28 cellular contexts compared by ENCODE assay signal in the genomic region with DNA sequence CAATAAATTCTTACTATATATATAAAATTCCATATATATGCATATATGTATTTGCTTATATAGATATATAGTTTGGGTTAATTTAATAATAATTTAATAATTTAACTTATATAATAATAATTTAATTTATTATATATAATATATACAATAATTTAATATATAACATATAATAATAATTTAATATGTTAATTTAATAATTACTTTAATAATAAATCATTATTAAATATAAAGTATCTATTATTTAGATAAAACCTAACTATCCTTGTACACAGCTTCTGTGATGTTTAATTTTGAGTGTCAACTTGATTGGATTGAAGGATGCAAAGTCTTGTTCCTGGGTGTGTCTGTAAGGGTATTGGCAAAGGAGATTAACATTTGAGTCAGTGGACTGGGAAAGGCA. TPM values are rescaled to one million over a fixed set of nuclear protein-coding genes. Genes with fewer than 3 reads are reported as not detected.
"Had no signal": no experiment of that assay in that cellular context is flagged by ENCODE, and none has a peak within 500 bp of the region (broad histone marks: within the 10 kb centered on the region; RNA-seq: fewer than 3 reads in every experiment).

No MANE protein-coding gene starts in this region.

- H2AFZ ChIP-seq: PC-9 had no signal

- H3K27me3 ChIP-seq: body of pancreas had no signal

- H3K4me3 Mint-ChIP-seq: activated CD4-positive, alpha-beta T cell treated with anti-CD3 and anti-CD28 coated beads, Interleukin-2, amount 10 ng/mL, durations not matched to agents 24 days and 14 days; activated CD8-positive, alpha-beta memory T cell treated with anti-CD3 and anti-CD28 coated beads, Interleukin-2, amount 10 ng/mL, durations not matched to agents 7 days and 5 days; activated naive CD4-positive, alpha-beta T cell treated with anti-CD3 and anti-CD28 coated beads, Interleukin-2, amount 50 U/mL, for 24 hours; activated T-cell treated with anti-CD3 and anti-CD28 coated beads, Interleukin-2, amount 50 U/mL, for 24 hours; activated T-helper 1 cell treated with anti-CD3 and anti-CD28 coated beads, Interleukin-12 subunit alpha, Interleukin-12 subunit beta, Interleukin-2, Interleukin-4 antibody, amounts not matched to agents 30 ng/mL and 10 ng/mL and 1 ng/mL, durations not matched to agents 14 hours and 24 hours and 36 hours; IgD-negative memory B cell; T-helper 2 cell treated with Interferon-gamma antibody and Interleukin-4, amounts not matched to agents 5 μg/mL and 100 μg/mL, for 36 hours had no signal

- H3K4me1 ChIP-seq: body of pancreas had no signal

- H3K27ac Mint-ChIP-seq: activated CD4-positive, alpha-beta T cell treated with anti-CD3 and anti-CD28 coated beads, Interleukin-2, amount 10 ng/mL, durations not matched to agents 24 days and 14 days; activated CD8-positive, alpha-beta memory T cell treated with anti-CD3 and anti-CD28 coated beads, Interleukin-2, amount 10 ng/mL, durations not matched to agents 7 days and 5 days; activated naive CD4-positive, alpha-beta T cell treated with anti-CD3 and anti-CD28 coated beads, Interleukin-2, amount 50 U/mL, for 24 hours; activated T-cell treated with anti-CD3 and anti-CD28 coated beads, Interleukin-2, amount 50 U/mL, for 24 hours; activated T-helper 1 cell treated with anti-CD3 and anti-CD28 coated beads, Interleukin-12 subunit alpha, Interleukin-12 subunit beta, Interleukin-2, Interleukin-4 antibody, amounts not matched to agents 30 ng/mL and 10 ng/mL and 1 ng/mL, durations not matched to agents 14 hours and 24 hours and 36 hours; IgD-negative memory B cell; T-helper 2 cell treated with Interferon-gamma antibody and Interleukin-4, amounts not matched to agents 5 μg/mL and 100 μg/mL, for 36 hours had no signal

- H3K4me2 ChIP-seq: PC-9 had no signal

- H3K4me1 Mint-ChIP-seq: activated CD4-positive, alpha-beta T cell treated with anti-CD3 and anti-CD28 coated beads, Interleukin-2, amount 10 ng/mL, durations not matched to agents 24 days and 14 days; activated CD8-positive, alpha-beta memory T cell treated with anti-CD3 and anti-CD28 coated beads, Interleukin-2, amount 10 ng/mL, durations not matched to agents 7 days and 5 days; activated naive CD4-positive, alpha-beta T cell treated with anti-CD3 and anti-CD28 coated beads, Interleukin-2, amount 50 U/mL, for 24 hours; IgD-negative memory B cell had no signal

- H3K9me3 Mint-ChIP-seq: activated CD4-positive, alpha-beta T cell treated with anti-CD3 and anti-CD28 coated beads, Interleukin-2, amount 10 ng/mL, durations not matched to agents 24 days and 14 days; activated naive CD4-positive, alpha-beta T cell treated with anti-CD3 and anti-CD28 coated beads, Interleukin-2, amount 50 U/mL, for 24 hours; activated T-cell treated with anti-CD3 and anti-CD28 coated beads, Interleukin-2, amount 50 U/mL, for 24 hours; activated T-helper 1 cell treated with anti-CD3 and anti-CD28 coated beads, Interleukin-12 subunit alpha, Interleukin-12 subunit beta, Interleukin-2, Interleukin-4 antibody, amounts not matched to agents 30 ng/mL and 10 ng/mL and 1 ng/mL, durations not matched to agents 14 hours and 24 hours and 36 hours; T-helper 2 cell treated with Interferon-gamma antibody and Interleukin-4, amounts not matched to agents 5 μg/mL and 100 μg/mL, for 36 hours had no signal

- FAIRE-seq: bronchial epithelial cell had no signal

- H3K9me3 ChIP-seq: body of pancreas had no signal

- ATAC-seq: activated CD8-positive, alpha-beta memory T cell treated with anti-CD3 and anti-CD28 coated beads, Interleukin-2, amount 10 ng/mL, durations not matched to agents 7 days and 5 days; body of pancreas; SK-N-SH treated with all-trans-retinoic acid at 6 μM for 48 hours had no signal

- H3K36me3 Mint-ChIP-seq: activated CD8-positive, alpha-beta memory T cell treated with anti-CD3 and anti-CD28 coated beads, Interleukin-2, amount 10 ng/mL, durations not matched to agents 7 days and 5 days; activated naive CD4-positive, alpha-beta T cell treated with anti-CD3 and anti-CD28 coated beads, Interleukin-2, amount 50 U/mL, for 24 hours; IgD-negative memory B cell had no signal

- H3K4me3 ChIP-seq: body of pancreas, PC-9 had no signal

- DNase-seq: activated CD4-positive, alpha-beta T cell treated with anti-CD3 and anti-CD28 coated beads for 1 hour; activated CD4-positive, alpha-beta T cell treated with anti-CD3 and anti-CD28 coated beads, Interleukin-2, amount 10 ng/mL, durations not matched to agents 24 days and 14 days; activated CD4-positive, alpha-beta T cell treated with anti-CD3 and anti-CD28 coated beads, Interleukin-2, amount 50 U/mL, for 48 hours; activated CD8-positive, alpha-beta memory T cell treated with anti-CD3 and anti-CD28 coated beads, Interleukin-2, amount 10 ng/mL, durations not matched to agents 7 days and 5 days; activated effector memory CD4-positive, alpha-beta T cell treated with Interleukin-2 at 50 U/mL for 16 hours; activated naive CD4-positive, alpha-beta T cell; activated T-cell treated with anti-CD3 and anti-CD28 coated beads, Interleukin-2, amount 50 U/mL, for 24 hours; aorta; body of pancreas; central memory CD4-positive, alpha-beta T cell; KG1; NCI-H1092; NCI-H1417; NCI-H1930; NCI-H2107; NCI-H2171 treated with DMSO at 0.1 percent for 48 hours; NCI-H345; NCI-H510A; NCI-H526 treated with DMSO at 0.1 percent for 48 hours; PC-9; SW 1271 had no signal

- H3K27ac ChIP-seq: body of pancreas, PC-9 had no signal

- H3K27me3 Mint-ChIP-seq: activated CD4-positive, alpha-beta T cell treated with anti-CD3 and anti-CD28 coated beads, Interleukin-2, amount 10 ng/mL, durations not matched to agents 24 days and 14 days; activated CD8-positive, alpha-beta memory T cell treated with anti-CD3 and anti-CD28 coated beads, Interleukin-2, amount 10 ng/mL, durations not matched to agents 7 days and 5 days; activated naive CD4-positive, alpha-beta T cell treated with anti-CD3 and anti-CD28 coated beads, Interleukin-2, amount 50 U/mL, for 24 hours had no signal

RNA-seq across cellular contexts. Expression of a gene that starts 40.6 kb away (rescaled TPM):
- total RNA-seq: activated CD4-positive, alpha-beta T cell treated with anti-CD3 and anti-CD28 coated beads, Interleukin-2, amount 10 ng/mL, durations not matched to agents 24 days and 14 days; activated CD8-positive, alpha-beta memory T cell treated with anti-CD3 and anti-CD28 coated beads, Interleukin-2, amount 10 ng/mL, durations not matched to agents 7 days and 5 days; activated T-helper 1 cell treated with anti-CD3 and anti-CD28 coated beads, Interleukin-12 subunit alpha, Interleukin-12 subunit beta, Interleukin-2, Interleukin-4 antibody, amounts not matched to agents 30 ng/mL and 10 ng/mL and 1 ng/mL, durations not matched to agents 14 hours and 24 hours and 36 hours; T-helper 1 cell treated with Interleukin-12 subunit alpha and Interleukin-12 subunit beta and Interleukin-4 antibody, amounts not matched to agents 30 ng/mL and 1 ng/mL, for 36 hours had no signal
